12 cellular contexts compared by ENCODE assay signal in genomic region chr2:10380048-10380926, GRCh38.
DNase-seq lines count a peak whose midpoint lies in the region; ATAC-seq and TF ChIP-seq lines count a peak whose summit lies in the region.
"Had no signal": no experiment of that assay in that cellular context is flagged by ENCODE, and none has a peak within 500 bp of the region (broad histone marks: within the 10 kb centered on the region; RNA-seq: fewer than 3 reads in every experiment).

No MANE protein-coding gene starts in this region.

- H3K36me3 ChIP-seq in spleen = peaks cover 0 to 4% (median 0%) of the 10 kb centered on the region in 6 donors
- H3K36me3 ChIP-seq in sigmoid colon = no peaks in the 10 kb centered on the region

- CTCF ChIA-PET in WTC11 (lab: Charles Lee) = interaction anchor here (1.0 to 2.0 kb wide), 2 partner anchors 29 to 283 kb away, joined by 3 to 15 read pairs; no protein-coding TSS in a partner anchor

- POLR2A ChIA-PET in WTC11 (lab: Charles Lee) = no interaction called here

- peak overlapping the region in 5 of 8 donors; percentile 12 to 85 (median 74) for H3K27ac ChIP-seq in spleen
- H3K27ac ChIP-seq in sigmoid colon = no peak overlapping the region

- ATAC-seq in central memory CD8-positive, alpha-beta T cell (replicated peaks; ENCODE audit: extremely low read depth, poor library complexity, severe bottlenecking) = no peak
- ATAC-seq in WTC11 (no peak), HG03439 (IDR thresholded peaks at IDR 0.05; ENCODE audit: unreplicated experiment) (no peak)

- H3K4me3 ChIP-seq in spleen = peak overlapping the region in 1 of 8 donors; percentile 25
- no peak overlapping the region for H3K4me3 ChIP-seq in sigmoid colon

- WGBS in spleen, 5 donors = 50 to 62% (median 56%) methylated on average over 9 of the region's 9 CpGs
- 65 to 78% methylated on average over 9 of the region's 9 CpGs for WGBS in sigmoid colon, 2 donors

- no peak for TF ChIP-seq EP300 in sigmoid colon (IDR thresholded peaks at IDR 0.05)

- TF ChIP-seq CTCF in spleen (IDR thresholded peaks at IDR 0.05 in 8 of 11, conservative IDR thresholded peaks at IDR 0.05 in 3 of 11) (no peak), WTC11 (IDR thresholded peaks at IDR 0.05) (no peak), sigmoid colon (IDR thresholded peaks at IDR 0.05) (no peak)

- peaks cover 70 to 100% (median 94%) of the 10 kb centered on the region in 6 donors for H3K4me1 ChIP-seq in spleen
- peaks cover 0 to 33% (median 11%) of the 10 kb centered on the region in 4 donors for H3K4me1 ChIP-seq in sigmoid colon

- peaks cover 3% of the 10 kb centered on the region for H3K36me3 Mint-ChIP-seq in activated CD4-positive, alpha-beta T cell treated with anti-CD3 and anti-CD28 coated beads, Interleukin-2, amount 10 ng/mL, durations not matched to agents 24 days and 14 days (ENCODE audit: low read depth)
- peaks cover 6% of the 10 kb centered on the region for H3K36me3 Mint-ChIP-seq in central memory CD8-positive, alpha-beta T cell (ENCODE audit: insufficient read depth)
- H3K36me3 Mint-ChIP-seq in WTC11 = no peaks in the 10 kb centered on the region
- H3K36me3 Mint-ChIP-seq: brain had no signal

- peaks cover 68% of the 10 kb centered on the region for H3K4me1 Mint-ChIP-seq in activated CD4-positive, alpha-beta T cell treated with anti-CD3 and anti-CD28 coated beads, Interleukin-2, amount 10 ng/mL, durations not matched to agents 24 days and 14 days
- peaks cover 84% of the 10 kb centered on the region for H3K4me1 Mint-ChIP-seq in central memory CD8-positive, alpha-beta T cell
- H3K4me1 Mint-ChIP-seq in WTC11 = peaks cover 66% of the 10 kb centered on the region

- H3K27me3 ChIP-seq in spleen (replicated peaks in 1 of 7) (peaks cover 0 to 25% (median 0%) of the 10 kb centered on the region in 7 donors), sigmoid colon (no peaks in the 10 kb centered on the region)

- H3K9me3 ChIP-seq in spleen (no peaks in the 10 kb centered on the region), sigmoid colon (no peaks in the 10 kb centered on the region)

- peak overlapping the region; percentile 30 for H3K27ac Mint-ChIP-seq in activated CD4-positive, alpha-beta T cell treated with anti-CD3 and anti-CD28 coated beads, Interleukin-2, amount 10 ng/mL, durations not matched to agents 24 days and 14 days
- peak overlapping the region; percentile 88 for H3K27ac Mint-ChIP-seq in central memory CD8-positive, alpha-beta T cell (ENCODE audit: low read depth)
- no peak overlapping the region for H3K27ac Mint-ChIP-seq in WTC11

- intact Hi-C loops in activated CD4-positive, alpha-beta T cell treated with anti-CD3 and anti-CD28 coated beads, Interleukin-2, amount 10 ng/mL, durations not matched to agents 24 days and 14 days (cut with micrococcal nuclease) = loop anchor here (5.0 kb wide), 1 partner anchor 48 kb away; no protein-coding TSS in a partner anchor
- intact Hi-C loops in spleen (cut with DNase I; ENCODE audit: low total_unique reads) (no loop called here), sigmoid colon (cut with DNase I) (no loop called here)

- H3K9me3 Mint-ChIP-seq in activated CD4-positive, alpha-beta T cell treated with anti-CD3 and anti-CD28 coated beads, Interleukin-2, amount 10 ng/mL, durations not matched to agents 24 days and 14 days = no peaks in the 10 kb centered on the region
- no peaks in the 10 kb centered on the region for H3K9me3 Mint-ChIP-seq in central memory CD8-positive, alpha-beta T cell
- H3K9me3 Mint-ChIP-seq in WTC11 = no peaks in the 10 kb centered on the region
- H3K9me3 Mint-ChIP-seq: brain, nephron had no signal

- no peaks in the 10 kb centered on the region for H3K27me3 Mint-ChIP-seq in activated CD4-positive, alpha-beta T cell treated with anti-CD3 and anti-CD28 coated beads, Interleukin-2, amount 10 ng/mL, durations not matched to agents 24 days and 14 days
- H3K27me3 Mint-ChIP-seq in central memory CD8-positive, alpha-beta T cell = no peaks in the 10 kb centered on the region
- no peaks in the 10 kb centered on the region for H3K27me3 Mint-ChIP-seq in WTC11 (ENCODE audit: low read depth)

- TF ChIP-seq POLR2A in spleen (IDR thresholded peaks at IDR 0.05) (no peak), sigmoid colon (IDR thresholded peaks at IDR 0.05) (no peak)

- DNase-seq in activated CD4-positive, alpha-beta T cell treated with anti-CD3 and anti-CD28 coated beads, Interleukin-2, amount 10 ng/mL, durations not matched to agents 24 days and 14 days = no peak
- no peak for DNase-seq in activated CD4-positive, alpha-beta T cell treated with anti-CD3 and anti-CD28 coated beads, Interleukin-2, amount 50 U/mL, for 48 hours
- DNase-seq in NCI-H2227 treated with DMSO at 0.1 percent for 48 hours (lab: John Stamatoyannopoulos, UW) (peak; percentile 69), spleen (peak; percentile 81), WTC11 (ENCODE audit: low spot score) (no peak), sigmoid colon (no peak)
- no peak for DNase-seq in central memory CD8-positive, alpha-beta T cell (ENCODE audit: low spot score in 2 of 2)
- DNase-seq: activated CD8-positive, alpha-beta memory T cell treated with anti-CD3 and anti-CD28 coated beads for 24 hours; NCI-H226 had no signal

- no peak overlapping the region for H3K4me3 Mint-ChIP-seq in activated CD4-positive, alpha-beta T cell treated with anti-CD3 and anti-CD28 coated beads, Interleukin-2, amount 10 ng/mL, durations not matched to agents 24 days and 14 days
- H3K4me3 Mint-ChIP-seq in central memory CD8-positive, alpha-beta T cell = peak overlapping the region; percentile 49
- no peak overlapping the region for H3K4me3 Mint-ChIP-seq in WTC11
- H3K4me3 Mint-ChIP-seq: brain, nephron had no signal

TF ChIP-seq in WTC11, 78 proteins besides CTCF, POLR2A, EP300 and RAD21:
- TF ChIP-seq IRF1 (CRISPR knock-in tag; IDR thresholded peaks at IDR 0.05) (no peak), ATF1 (CRISPR knock-in tag; IDR thresholded peaks at IDR 0.05) (no peak), ZNF219 (CRISPR knock-in tag; IDR thresholded peaks at IDR 0.05; ENCODE audit: borderline replicate concordance) (no peak), ZNF396 (CRISPR knock-in tag; IDR thresholded peaks at IDR 0.05; ENCODE audit: borderline replicate concordance) (no peak), MLX (CRISPR knock-in tag; IDR thresholded peaks at IDR 0.05) (no peak)
TF ChIP-seq in WTC11: peak in this region for 0.

Comparison
In these comparisons a context has a peak if more than half of its experiments do, and no peak if none do; other contexts are left out.
1. DNase-seq: peak in NCI-H2227 treated with DMSO at 0.1 percent for 48 hours (single experiment) and spleen (single experiment); none in activated CD4-positive, alpha-beta T cell treated with anti-CD3 and anti-CD28 coated beads, Interleukin-2, amount 10 ng/mL, durations not matched to agents 24 days and 14 days (single experiment), activated CD4-positive, alpha-beta T cell treated with anti-CD3 and anti-CD28 coated beads, Interleukin-2, amount 50 U/mL, for 48 hours (0 of 2), central memory CD8-positive, alpha-beta T cell (0 of 2), WTC11 (single experiment) and sigmoid colon (single experiment).
2. H3K27ac ChIP-seq: peak in spleen (5 of 8); none in sigmoid colon (0 of 4).